Comparison of ENCODE assay signal across 10 cellular contexts in genomic region chr7:73706122-73707044, GRCh38. TPM values are rescaled to one million over a fixed set of nuclear protein-coding genes. Genes with fewer than 3 reads are reported as not detected.
A peak's percentile ranks its signal among the peaks of the same experiment; 100 is the strongest.
DNase-seq lines count a peak whose midpoint lies in the region; ATAC-seq and TF ChIP-seq lines count a peak whose summit lies in the region.
"Had no signal": no experiment of that assay in that cellular context is flagged by ENCODE, and none has a peak within 500 bp of the region (broad histone marks: within the 10 kb centered on the region; RNA-seq: fewer than 3 reads in every experiment).

No MANE protein-coding gene starts in this region.

- TF ChIP-seq POLR2A in suprapubic skin (IDR thresholded peaks at IDR 0.05): no peak

- TF ChIP-seq EP300 in suprapubic skin (IDR thresholded peaks at IDR 0.05): no peak

- no peak overlapping the region for H3K9ac ChIP-seq in neural progenitor cell

- H3K27me3 ChIP-seq in neural progenitor cell (no peaks in the 10 kb centered on the region), suprapubic skin (no peaks in the 10 kb centered on the region)
- H3K27me3 ChIP-seq: cardiac muscle cell had no signal

- no peaks in the 10 kb centered on the region for H3K9me3 Mint-ChIP-seq in activated naive CD8-positive, alpha-beta T cell treated with anti-CD3 and anti-CD28 coated beads for 36 hours
- H3K9me3 Mint-ChIP-seq in neural progenitor cell: no peaks in the 10 kb centered on the region
- H3K9me3 Mint-ChIP-seq: H9 had no signal

- peaks cover 12% of the 10 kb centered on the region for H3K4me1 Mint-ChIP-seq in activated naive CD8-positive, alpha-beta T cell treated with anti-CD3 and anti-CD28 coated beads for 36 hours
- peaks cover 19% of the 10 kb centered on the region for H3K4me1 Mint-ChIP-seq in neural progenitor cell

- H3K36me3 ChIP-seq in neural progenitor cell (no peaks in the 10 kb centered on the region), suprapubic skin (peaks cover 6% of the 10 kb centered on the region)
- H3K36me3 ChIP-seq: cardiac muscle cell had no signal

- no peak overlapping the region for H3K27ac Mint-ChIP-seq in activated naive CD8-positive, alpha-beta T cell treated with anti-CD3 and anti-CD28 coated beads for 36 hours
- peak overlapping the region; percentile 53 for H3K27ac Mint-ChIP-seq in neural progenitor cell
- H3K27ac Mint-ChIP-seq: H9 had no signal

- H3K4me3 ChIP-seq in neural progenitor cell: no peak overlapping the region
- no peak overlapping the region for H3K4me3 ChIP-seq in suprapubic skin
- H3K4me3 ChIP-seq: cardiac muscle cell had no signal

- DNase-seq in Caki2 (ENCODE audit: low read depth) (peak; percentile 74), HT-29 (ENCODE audit: low spot score) (peak; percentile 88), neural progenitor cell (ENCODE audit: low spot score) (no peak), suprapubic skin (ENCODE audit: low spot score in 2 of 2) (no peak), GM13977 (ENCODE audit: low spot score) (no peak), left colon (no peak)
- DNase-seq in activated naive CD8-positive, alpha-beta T cell treated with anti-CD3 and anti-CD28 coated beads for 36 hours: peak; percentile 27
- DNase-seq: H9 had no signal

- TF ChIP-seq CTCF in neural progenitor cell (IDR thresholded peaks at IDR 0.05) (no peak), suprapubic skin (IDR thresholded peaks at IDR 0.05) (no peak), GM13977 (IDR thresholded peaks at IDR 0.05; ENCODE audit: extremely low read depth, insufficient read depth, missing control alignments) (no peak)

- H3K36me3 Mint-ChIP-seq in activated naive CD8-positive, alpha-beta T cell treated with anti-CD3 and anti-CD28 coated beads for 36 hours: peaks cover 12% of the 10 kb centered on the region
- peaks cover 10% of the 10 kb centered on the region for H3K36me3 Mint-ChIP-seq in neural progenitor cell

- no peaks in the 10 kb centered on the region for H3K79me2 ChIP-seq in neural progenitor cell (ENCODE audit: low read depth)

- peaks cover 29% of the 10 kb centered on the region for H4K20me1 ChIP-seq in neural progenitor cell (ENCODE audit: low read depth)

- no peaks in the 10 kb centered on the region for H3K27me3 Mint-ChIP-seq in activated naive CD8-positive, alpha-beta T cell treated with anti-CD3 and anti-CD28 coated beads for 36 hours
- peaks cover 4% of the 10 kb centered on the region for H3K27me3 Mint-ChIP-seq in neural progenitor cell (ENCODE audit: insufficient read depth, low read depth)

- no peak overlapping the region for H3K4me2 ChIP-seq in neural progenitor cell

- no peak overlapping the region for H2AFZ ChIP-seq in neural progenitor cell (replicated peaks)

- in situ Hi-C loops in Caki2 (cut with HindIII; ENCODE audit: low pct_unique_long_range_greater_than_20kb, low sequenced_read_pairs): no loop called here
- in situ Hi-C loops in GM13977 (cut with MboI; ENCODE audit: low pct_unique_long_range_greater_than_20kb, low sequenced_read_pairs, unreplicated experiment): no loop called here

- intact Hi-C loops in left colon (cut with DNase I, micrococcal nuclease): no loop called here

- H3K9me3 ChIP-seq in neural progenitor cell (ENCODE audit: low read depth) (no peaks in the 10 kb centered on the region), suprapubic skin (no peaks in the 10 kb centered on the region)

- WGBS in suprapubic skin: 84% methylated on average over 21 of the region's 25 CpGs

- H3F3A ChIP-seq in neural progenitor cell (ENCODE audit: low read depth): peaks cover 16% of the 10 kb centered on the region

- no peak overlapping the region for H3K27ac ChIP-seq in neural progenitor cell
- no peak overlapping the region for H3K27ac ChIP-seq in suprapubic skin
- H3K27ac ChIP-seq: cardiac muscle cell had no signal

- peaks cover 9% of the 10 kb centered on the region for H3K4me1 ChIP-seq in neural progenitor cell
- peaks cover 21% of the 10 kb centered on the region for H3K4me1 ChIP-seq in suprapubic skin

- no peak overlapping the region for H3K4me3 Mint-ChIP-seq in activated naive CD8-positive, alpha-beta T cell treated with anti-CD3 and anti-CD28 coated beads for 36 hours
- H3K4me3 Mint-ChIP-seq in neural progenitor cell: no peak overlapping the region
- H3K4me3 Mint-ChIP-seq: H9 had no signal

- no peak for ATAC-seq in HG02678 (IDR thresholded peaks at IDR 0.05; ENCODE audit: unreplicated experiment)
- ATAC-seq in left colon: no peak

RNA-seq across cellular contexts. Expression of gene STX1A, which starts 13.1 kb away (rescaled TPM):
- 8.5 and 25.7 TPM in 2 replicates for total RNA-seq in Caki2 (2014; rRNA removed; shearing (Covaris generic); ENCODE audit: low replicate concordance)
- 61.6 and 71.7 TPM in 2 replicates for total RNA-seq in HT-29 (2014; rRNA removed; shearing (Covaris generic))
- 1 to 10 TPM; 4.9 TPM for total RNA-seq in activated naive CD8-positive, alpha-beta T cell treated with anti-CD3 and anti-CD28 coated beads for 36 hours
- total RNA-seq in neural progenitor cell (ENCODE audit: low replicate concordance) (21.9 and 29.0 TPM in 2 replicates), suprapubic skin (1 to 10 TPM; 3.3 to 6.0 (median 4.3) TPM), left colon (1 to 10 TPM; 4.7 to 6.9 TPM)

RNA-seq across cellular contexts. Expression of gene BUD23, which starts 23.0 kb away (rescaled TPM):
- 110 and 151 TPM in 2 replicates for total RNA-seq in Caki2 (2014; rRNA removed; shearing (Covaris generic); ENCODE audit: low replicate concordance)
- 127 and 151 TPM in 2 replicates for total RNA-seq in HT-29 (2014; rRNA removed; shearing (Covaris generic))
- total RNA-seq in activated naive CD8-positive, alpha-beta T cell treated with anti-CD3 and anti-CD28 coated beads for 36 hours: 100 to 1,000 TPM; 117 to 124 TPM
- total RNA-seq in neural progenitor cell (ENCODE audit: low replicate concordance): 22.8 and 41.6 TPM in 2 replicates
- total RNA-seq in suprapubic skin: 10 to 100 TPM; 48.1 to 65.8 (median 53.8) TPM
- 10 to 100 TPM; 39.0 to 48.2 TPM for total RNA-seq in left colon

RNA-seq across cellular contexts. Expression of gene DNAJC30, which starts 23.1 kb away (rescaled TPM):
- total RNA-seq in Caki2 (2014; rRNA removed; shearing (Covaris generic); ENCODE audit: low replicate concordance): 10.7 and 20.2 TPM in 2 replicates
- total RNA-seq in HT-29 (2014; rRNA removed; shearing (Covaris generic)): 6.7 and 7.4 TPM in 2 replicates
- total RNA-seq in activated naive CD8-positive, alpha-beta T cell treated with anti-CD3 and anti-CD28 coated beads for 36 hours: 10 to 100 TPM in 1 of 2 experiments, 1 to 10 TPM in 1; 9.5 to 10.7 TPM
- total RNA-seq in neural progenitor cell (ENCODE audit: low replicate concordance) (0.94 and 2.6 TPM in 2 replicates), suprapubic skin (1 to 10 TPM; 4.4 to 4.9 (median 4.8) TPM), left colon (10 to 100 TPM in 1 of 2 donors, 1 to 10 TPM in 1; 8.5 to 10.0 TPM)

RNA-seq across cellular contexts. Expression of gene ABHD11, which starts 32.2 kb away (rescaled TPM):
- total RNA-seq in Caki2 (2014; rRNA removed; shearing (Covaris generic); ENCODE audit: low replicate concordance): 36.2 and 45.0 TPM in 2 replicates
- 226 and 243 TPM in 2 replicates for total RNA-seq in HT-29 (2014; rRNA removed; shearing (Covaris generic))
- total RNA-seq in activated naive CD8-positive, alpha-beta T cell treated with anti-CD3 and anti-CD28 coated beads for 36 hours: 10 to 100 TPM; 24.2 to 25.2 TPM
- total RNA-seq in neural progenitor cell (ENCODE audit: low replicate concordance) (9.3 and 15.1 TPM in 2 replicates), suprapubic skin (10 to 100 TPM; 15.2 to 39.4 (median 23.7) TPM), left colon (100 to 1,000 TPM in 1 of 2 donors, 10 to 100 TPM in 1; 89.5 to 131 TPM)

RNA-seq across cellular contexts. Expression of gene VPS37D, which starts 38.8 kb away (rescaled TPM):
- total RNA-seq in Caki2 (2014; rRNA removed; shearing (Covaris generic); ENCODE audit: low replicate concordance): 4.5 and 12.9 TPM in 2 replicates
- 0.28 and 0.73 TPM in 2 replicates for total RNA-seq in HT-29 (2014; rRNA removed; shearing (Covaris generic))
- total RNA-seq in activated naive CD8-positive, alpha-beta T cell treated with anti-CD3 and anti-CD28 coated beads for 36 hours: under 1 TPM; 0.44 to 0.45 TPM
- 7.0 and 24.6 TPM in 2 replicates for total RNA-seq in neural progenitor cell (ENCODE audit: low replicate concordance)
- 1 to 10 TPM; 1.9 to 3.5 (median 2.1) TPM for total RNA-seq in suprapubic skin
- total RNA-seq in left colon: under 1 TPM; 0.70 to 0.78 TPM

Comparison
In these comparisons a context has a peak if more than half of its experiments do, and no peak if none do; other contexts are left out.
1. DNase-seq: peak in Caki2 (single experiment), HT-29 (single experiment) and activated naive CD8-positive, alpha-beta T cell treated with anti-CD3 and anti-CD28 coated beads for 36 hours (single experiment); none in neural progenitor cell (single experiment), suprapubic skin (0 of 2), GM13977 (single experiment) and left colon (0 of 2).